Comparison of ENCODE assay signal across 8 cellular contexts in the genomic region with DNA sequence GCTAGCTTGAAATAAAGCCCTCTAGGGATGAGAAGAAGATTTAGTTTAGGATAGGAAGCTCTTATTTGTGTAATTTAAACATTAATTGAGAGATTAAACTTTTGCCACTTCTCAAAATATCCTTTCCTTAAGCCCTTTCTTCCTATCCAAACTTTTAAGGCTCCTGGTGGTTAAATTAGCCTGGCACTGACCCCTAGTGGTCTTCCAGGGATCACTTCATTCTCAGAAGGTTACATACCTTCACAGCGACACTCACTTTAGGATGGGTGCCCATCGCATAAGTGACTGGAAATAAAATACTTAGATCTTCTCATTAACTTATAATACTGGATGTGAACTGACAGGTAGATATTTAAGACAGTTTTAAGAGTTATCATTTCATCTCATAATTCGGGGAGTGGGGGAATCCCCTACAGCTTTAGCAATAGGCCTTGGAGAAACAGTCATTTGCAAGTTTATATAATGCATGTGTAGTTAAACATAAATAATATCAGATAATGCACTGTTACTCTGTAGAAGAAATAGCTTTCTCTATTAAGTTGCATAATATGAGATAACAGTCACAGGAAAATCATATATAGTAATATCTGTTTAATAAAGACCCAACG. TPM values are rescaled to one million over a fixed set of nuclear protein-coding genes. Genes with fewer than 3 reads are reported as not detected.
DNase-seq lines count a peak whose midpoint lies in the region; ATAC-seq, FAIRE-seq and TF ChIP-seq lines count a peak whose summit lies in the region.

No MANE protein-coding gene starts in this region.

- H3K4me1 ChIP-seq in RWPE2 (ENCODE audit: insufficient read depth, poor library complexity, severe bottlenecking) = no peaks in the 10 kb centered on the region
- H3K4me1 ChIP-seq in esophagus muscularis mucosa = peaks cover 4 to 17% (median 12%) of the 10 kb centered on the region in 4 donors
- H3K4me1 ChIP-seq in pancreas = peaks cover 0 to 5% (median 4%) of the 10 kb centered on the region in 3 donors

- peak; percentile 26 to 55 for ATAC-seq in activated CD4-positive, CD25-positive, alpha-beta regulatory T cell treated with anti-CD3 and anti-CD28 coated beads, Interleukin-2, amount 50 U/mL, for 24 hours
- ATAC-seq in GM21723 (IDR thresholded peaks at IDR 0.05; ENCODE audit: unreplicated experiment) (peak; percentile 68), RWPE2 (ENCODE audit: low read depth) (peak; percentile 84), pancreas (peak in 3 of 4 donors; percentile 76 to 84 (median 78))

- TF ChIP-seq EP300 in esophagus muscularis mucosa (IDR thresholded peaks at IDR 0.05) = no peak

- H3K27me3 ChIP-seq in RWPE2 (ENCODE audit: insufficient read depth, poor library complexity, severe bottlenecking) = peaks cover 13% of the 10 kb centered on the region
- peaks cover 0 to 83% (median 35%) of the 10 kb centered on the region in 4 donors for H3K27me3 ChIP-seq in esophagus muscularis mucosa
- peaks cover 0 to 15% (median 7%) of the 10 kb centered on the region in 4 donors for H3K27me3 ChIP-seq in pancreas

- H3K36me3 ChIP-seq in RWPE2 (ENCODE audit: low read depth) (no peaks in the 10 kb centered on the region), esophagus muscularis mucosa (no peaks in the 10 kb centered on the region), pancreas (no peaks in the 10 kb centered on the region)

- intact Hi-C loops in esophagus muscularis mucosa (cut with DNase I) = loop anchor here (5.0 kb wide), 2 partner anchors 307 to 397 kb away; no protein-coding TSS in a partner anchor
- intact Hi-C loops in pancreas (cut with DNase I) = no loop called here

- H3K27ac ChIP-seq in RWPE2 (ENCODE audit: poor library complexity, severe bottlenecking) = no peak overlapping the region
- no peak overlapping the region for H3K27ac ChIP-seq in esophagus muscularis mucosa (replicated peaks in 1 of 4)
- no peak overlapping the region for H3K27ac ChIP-seq in pancreas

- H3K9me3 ChIP-seq in RWPE2 (ENCODE audit: severe bottlenecking) (peaks cover 2% of the 10 kb centered on the region), esophagus muscularis mucosa (no peaks in the 10 kb centered on the region), pancreas (no peaks in the 10 kb centered on the region)

- WGBS in esophagus muscularis mucosa = 31% methylated on average over 4 of the region's 4 CpGs
- WGBS in pancreas, 2 donors = 26 to 30% methylated on average over 4 of the region's 4 CpGs

- peak; percentile 32 for FAIRE-seq in pancreas (lab: Jason Lieb, UNC)

- H3K4me3 ChIP-seq in Jurkat, Clone E6-1 (ENCODE audit: low read length) = no peak overlapping the region
- no peak overlapping the region for H3K4me3 ChIP-seq in RWPE2 (ENCODE audit: severe bottlenecking)
- no peak overlapping the region for H3K4me3 ChIP-seq in esophagus muscularis mucosa
- no peak overlapping the region for H3K4me3 ChIP-seq in pancreas

- DNase-seq in activated CD4-positive, CD25-positive, alpha-beta regulatory T cell (lab: John Stamatoyannopoulos, UW) = no peak
- peak; percentile 51 for DNase-seq in Jurkat, Clone E6-1 (ENCODE audit: low read depth, low spot score)
- no peak for DNase-seq in RWPE2 (ENCODE audit: low spot score)
- DNase-seq in esophagus muscularis mucosa (ENCODE audit: extremely low spot score) = no peak
- peak in 1 of 6 donors; percentile 54 for DNase-seq in pancreas
- no peak for DNase-seq in SHP77 treated with DMSO at 0.1 percent for 48 hours (lab: John Stamatoyannopoulos, UW)

- no peak for TF ChIP-seq POLR2A in esophagus muscularis mucosa (IDR thresholded peaks at IDR 0.05; ENCODE audit: low read depth)

- TF ChIP-seq CTCF in RWPE2 (IDR thresholded peaks at IDR 0.05; ENCODE audit: poor library complexity, severe bottlenecking) (peak; percentile 90), esophagus muscularis mucosa (IDR thresholded peaks at IDR 0.05) (peak; percentile 51 to 69 (median 61)), pancreas (IDR thresholded peaks at IDR 0.05) (peak; percentile 23 to 69 (median 58))

RNA-seq across cellular contexts. Expression of a gene that starts 7.4 kb away (rescaled TPM):
- polyA plus RNA-seq in Jurkat, Clone E6-1 (2012; ENCODE audit: insufficient read depth, insufficient read length) = not detected
- total RNA-seq in esophagus muscularis mucosa = not detected
- under 1 TPM in 2 of 6 donors, not detected in 4; 0.03 to 0.09 TPM for total RNA-seq in pancreas
- polyA plus RNA-seq in pancreas = under 1 TPM in 1 of 2 donors, not detected in 1; 0.07 TPM

RNA-seq across cellular contexts. Expression of a gene that starts 22.2 kb away (rescaled TPM):
- polyA plus RNA-seq in Jurkat, Clone E6-1 (2012; ENCODE audit: insufficient read depth, insufficient read length) = 5.4 TPM
- total RNA-seq in esophagus muscularis mucosa = 1 to 10 TPM in 1 of 4 donors, under 1 TPM in 1, not detected in 2; 0.83 to 5.4 TPM
- 1 to 10 TPM in 4 of 6 donors, under 1 TPM in 2; 0.60 to 2.7 (median 2.5) TPM for total RNA-seq in pancreas
- 1 to 10 TPM; 5.6 to 6.7 TPM for polyA plus RNA-seq in pancreas
